14 cellular contexts compared by ENCODE assay signal in genomic region chr1:27570823-27571222, GRCh38. TPM values are rescaled to one million over a fixed set of nuclear protein-coding genes. Genes with fewer than 3 reads are reported as not detected.
DNase-seq lines count a peak whose midpoint lies in the region; ATAC-seq and TF ChIP-seq lines count a peak whose summit lies in the region.
"Had no signal": no experiment of that assay in that cellular context is flagged by ENCODE, and none has a peak within 500 bp of the region (broad histone marks: within the 10 kb centered on the region; RNA-seq: fewer than 3 reads in every experiment).

No MANE protein-coding gene starts in this region.

- intact Hi-C loops in lower lobe of right lung (cut with DNase I), result no loop called here
- intact Hi-C loops in stomach (cut with DNase I; ENCODE audit: low total_unique reads), result no loop called here

- no peaks in the 10 kb centered on the region for H3K36me3 Mint-ChIP-seq in HFFc6 (ENCODE audit: low read depth)

- H3K36me3 ChIP-seq in lower lobe of right lung, result no peaks in the 10 kb centered on the region
- no peaks in the 10 kb centered on the region for H3K36me3 ChIP-seq in stomach
- H3K36me3 ChIP-seq: BE2C had no signal

- H3K27me3 ChIP-seq in lower lobe of right lung (ENCODE audit: low read depth), result no peaks in the 10 kb centered on the region
- peaks cover 0 to 9% (median 0%) of the 10 kb centered on the region in 3 donors for H3K27me3 ChIP-seq in stomach
- H3K27me3 ChIP-seq: BE2C had no signal

- no peak overlapping the region for H3K4me3 Mint-ChIP-seq in HFFc6
- H3K4me3 Mint-ChIP-seq: activated T-cell treated with anti-CD3 and anti-CD28 coated beads, Interleukin-2, amount 50 U/mL, for 4 hours had no signal

- H3K27ac Mint-ChIP-seq in HFFc6, result peak overlapping the region; percentile 69; the same call in 1 of the 2 replicates

- H3K9me3 Mint-ChIP-seq in HFFc6, result no peaks in the 10 kb centered on the region
- H3K9me3 Mint-ChIP-seq: activated T-cell treated with anti-CD3 and anti-CD28 coated beads, Interleukin-2, amount 50 U/mL, for 4 hours; naive thymus-derived CD4-positive, alpha-beta T cell had no signal

- TF ChIP-seq EP300 in stomach (IDR thresholded peaks at IDR 0.05), result no peak

- no peak for TF ChIP-seq POLR2A in stomach (IDR thresholded peaks at IDR 0.05)

- H3K4me1 Mint-ChIP-seq in HFFc6 (ENCODE audit: low read depth), result peaks cover 87% of the 10 kb centered on the region

- H3K4me3 ChIP-seq in lower lobe of right lung, result no peak overlapping the region
- H3K4me3 ChIP-seq in stomach, result no peak overlapping the region

- TF ChIP-seq CTCF in HFFc6 (IDR thresholded peaks at IDR 0.05) (no peak), lower lobe of right lung (IDR thresholded peaks at IDR 0.05) (no peak), stomach (IDR thresholded peaks at IDR 0.05) (no peak)

- H3K4me1 ChIP-seq in lower lobe of right lung (peaks cover 93% of the 10 kb centered on the region), stomach (peaks cover 97 to 100% (median 99%) of the 10 kb centered on the region in 4 donors)

- no peak for DNase-seq in HFFc6
- no peak for DNase-seq in lower lobe of right lung
- no peak for DNase-seq in stomach
- DNase-seq in nucleus accumbens (lab: John Stamatoyannopoulos, UW), result no peak
- no peak for DNase-seq in SHP77 treated with DMSO at 0.1 percent for 48 hours (lab: John Stamatoyannopoulos, UW)
- no peak for DNase-seq in GM03348 (ENCODE audit: low spot score)
- DNase-seq: activated T-cell treated with anti-CD3 and anti-CD28 coated beads, Interleukin-2, amount 50 U/mL, for 4 hours; BE2C; naive thymus-derived CD4-positive, alpha-beta T cell; NCI-H1694 treated with DMSO at 0.1 percent for 48 hours; stimulated activated CD4-positive, alpha-beta T cell treated with anti-CD3 and anti-CD28 coated beads, Interleukin-4, amount 100 ng/mL, for 1 hour had no signal

- peak overlapping the region; percentile 86 for H3K27ac ChIP-seq in cingulate gyrus (ENCODE audit: low read depth, low read length)
- peak overlapping the region; percentile 76 for H3K27ac ChIP-seq in lower lobe of right lung
- peak overlapping the region; percentile 12 to 97 (median 95) for H3K27ac ChIP-seq in stomach
- H3K27ac ChIP-seq: HL-60 had no signal

- ATAC-seq in lower lobe of right lung (no peak), GM21515 (IDR thresholded peaks at IDR 0.05; ENCODE audit: unreplicated experiment) (no peak)
- ATAC-seq: activated T-cell treated with anti-CD3 and anti-CD28 coated beads, Interleukin-2, amount 50 U/mL, for 4 hours; naive thymus-derived CD4-positive, alpha-beta T cell had no signal

- 49 to 67% (median 60%) methylated on average over 3 of the region's 3 CpGs for WGBS in stomach, 5 donors

- peaks cover 3% of the 10 kb centered on the region for H3K27me3 Mint-ChIP-seq in HFFc6 (ENCODE audit: insufficient read depth)

- H3K9me3 ChIP-seq in lower lobe of right lung, result no peaks in the 10 kb centered on the region
- no peaks in the 10 kb centered on the region for H3K9me3 ChIP-seq in stomach
- H3K9me3 ChIP-seq: BE2C had no signal

RNA-seq across cellular contexts. Expression of gene AHDC1, which starts 33.1 kb away (rescaled TPM):
- total RNA-seq in HFFc6 (2021; fragmentation: NEBNext Ultra II Directional; extraction: Animal tissue kit (Norgen Biotek cat#: 25700)), result 10 to 100 TPM; 30.7 to 53.2 (median 34.7) TPM
- total RNA-seq in lower lobe of right lung (23.7 TPM), stomach (10 to 100 TPM; 10.8 to 95.0 (median 35.1) TPM)
- polyA plus RNA-seq in stomach, result 10 to 100 TPM in 1 of 3 donors, 1 to 10 TPM in 2; 5.8 to 10.3 (median 8.3) TPM
